ENCODE assay signal across 22 cellular contexts in the genomic region with DNA sequence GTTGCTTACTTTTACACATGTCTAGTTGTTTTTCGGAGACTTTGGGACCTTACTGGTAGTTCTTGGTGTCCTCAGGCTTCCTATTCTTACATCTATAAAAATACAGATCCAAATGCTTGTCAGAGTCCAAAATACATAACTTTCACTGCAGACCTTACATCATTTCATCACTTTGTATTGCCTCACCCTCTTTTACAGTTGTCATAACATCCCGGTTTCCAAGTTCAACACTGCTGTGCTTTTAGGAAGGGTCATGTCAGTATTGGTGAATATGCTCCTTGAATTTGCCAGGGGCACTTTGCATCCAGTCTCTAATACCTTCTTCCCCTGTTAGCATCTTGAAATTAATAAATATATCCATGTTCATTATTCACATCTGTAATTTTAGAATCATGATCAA.
DNase-seq lines count a peak whose midpoint lies in the region; ATAC-seq, FAIRE-seq and TF ChIP-seq lines count a peak whose summit lies in the region.
"Had no signal": no experiment of that assay in that cellular context is flagged by ENCODE, and none has a peak within 500 bp of the region (broad histone marks: within the 10 kb centered on the region; RNA-seq: fewer than 3 reads in every experiment).

No MANE protein-coding gene starts in this region.

- H3K9me3 Mint-ChIP-seq in neural progenitor cell, result no peaks in the 10 kb centered on the region

- no peaks in the 10 kb centered on the region for H3F3A ChIP-seq in neural progenitor cell (ENCODE audit: low read depth)

- H3K4me2 ChIP-seq in neural progenitor cell, result no peak overlapping the region

- H3K27ac ChIP-seq in lower lobe of right lung (no peak overlapping the region), neural progenitor cell (no peak overlapping the region)

- H3K9ac ChIP-seq in neural progenitor cell, result no peak overlapping the region

- no peaks in the 10 kb centered on the region for H3K4me1 ChIP-seq in lower lobe of right lung
- H3K4me1 ChIP-seq in neural progenitor cell, result no peaks in the 10 kb centered on the region
- H3K4me1 ChIP-seq: BE2C had no signal

- no peak overlapping the region for H3K27ac Mint-ChIP-seq in neural progenitor cell

- intact Hi-C loops in left ventricle myocardium superior (cut with micrococcal nuclease) (no loop called here), cardiac septum (cut with DNase I) (no loop called here), lower lobe of right lung (cut with DNase I) (no loop called here)

- H3K4me1 Mint-ChIP-seq in neural progenitor cell, result no peaks in the 10 kb centered on the region

- TF ChIP-seq CTCF in foreskin fibroblast (IDR thresholded peaks at IDR 0.05; ENCODE audit: low read depth, low read length) (no peak), GM20000 (IDR thresholded peaks at IDR 0.05; ENCODE audit: extremely low read depth, missing control alignments) (no peak), lower lobe of right lung (IDR thresholded peaks at IDR 0.05) (no peak), neural progenitor cell (IDR thresholded peaks at IDR 0.05) (no peak)

- H4K20me1 ChIP-seq in neural progenitor cell (ENCODE audit: low read depth), result no peaks in the 10 kb centered on the region

- peaks cover 7% of the 10 kb centered on the region for H3K36me3 Mint-ChIP-seq in neural progenitor cell

- H3K27me3 ChIP-seq in lower lobe of right lung (ENCODE audit: low read depth) (no peaks in the 10 kb centered on the region), neural progenitor cell (no peaks in the 10 kb centered on the region)
- H3K27me3 ChIP-seq: BE2C had no signal

- no peaks in the 10 kb centered on the region for H3K9me3 ChIP-seq in lower lobe of right lung
- H3K9me3 ChIP-seq in neural progenitor cell (ENCODE audit: low read depth), result no peaks in the 10 kb centered on the region
- H3K9me3 ChIP-seq: BE2C had no signal

- no peak overlapping the region for H2AFZ ChIP-seq in neural progenitor cell (replicated peaks)

- ATAC-seq in left ventricle myocardium superior, result peak; percentile 58
- no peak for ATAC-seq in lower lobe of right lung

- no peaks in the 10 kb centered on the region for H3K79me2 ChIP-seq in neural progenitor cell (ENCODE audit: low read depth)

- FAIRE-seq in urothelium cell line (lab: Jason Lieb, UNC), result peak; percentile 94
- FAIRE-seq: A204.1, GM19239, RCC 7860 had no signal

- no peaks in the 10 kb centered on the region for H3K27me3 Mint-ChIP-seq in neural progenitor cell (ENCODE audit: insufficient read depth, low read depth)

- H3K4me3 Mint-ChIP-seq in neural progenitor cell, result no peak overlapping the region

- DNase-seq in left ventricle myocardium superior (no peak), cardiac septum (ENCODE audit: low spot score) (no peak), fibroblast of gingiva (ENCODE audit: low read depth) (peak; percentile 67), foreskin fibroblast (peak; percentile 26 to 54), urothelium cell line (ENCODE audit: low spot score) (no peak), GM20000 (ENCODE audit: low spot score) (no peak), lower lobe of right lung (no peak), neural progenitor cell (ENCODE audit: low spot score) (no peak)
- DNase-seq: BE2C, EL, GF-D8, H7, Karpas-422, NCI-H1417, NCI-H187, NCI-H2107, NCI-H446 treated with DMSO at 0.1 percent for 48 hours, NCI-H526 treated with DMSO at 0.1 percent for 48 hours, OCI-M1 had no signal

- no peak overlapping the region for H3K4me3 ChIP-seq in foreskin fibroblast (ENCODE audit: low read depth in 1 of 2, low read length in 2 of 2)
- H3K4me3 ChIP-seq in lower lobe of right lung, result no peak overlapping the region
- no peak overlapping the region for H3K4me3 ChIP-seq in neural progenitor cell

- H3K36me3 ChIP-seq in lower lobe of right lung (peaks cover 3% of the 10 kb centered on the region), neural progenitor cell (no peaks in the 10 kb centered on the region)
- H3K36me3 ChIP-seq: BE2C had no signal

Comparison
In these comparisons a context has a peak if more than half of its experiments do, and no peak if none do; other contexts are left out.
1. DNase-seq: peak in fibroblast of gingiva (single experiment) and foreskin fibroblast (2 of 2); none in left ventricle myocardium superior (single experiment), cardiac septum (single experiment), urothelium cell line (single experiment), GM20000 (single experiment), lower lobe of right lung (single experiment) and neural progenitor cell (single experiment).